17 cellular contexts compared by ENCODE assay signal in the genomic region with DNA sequence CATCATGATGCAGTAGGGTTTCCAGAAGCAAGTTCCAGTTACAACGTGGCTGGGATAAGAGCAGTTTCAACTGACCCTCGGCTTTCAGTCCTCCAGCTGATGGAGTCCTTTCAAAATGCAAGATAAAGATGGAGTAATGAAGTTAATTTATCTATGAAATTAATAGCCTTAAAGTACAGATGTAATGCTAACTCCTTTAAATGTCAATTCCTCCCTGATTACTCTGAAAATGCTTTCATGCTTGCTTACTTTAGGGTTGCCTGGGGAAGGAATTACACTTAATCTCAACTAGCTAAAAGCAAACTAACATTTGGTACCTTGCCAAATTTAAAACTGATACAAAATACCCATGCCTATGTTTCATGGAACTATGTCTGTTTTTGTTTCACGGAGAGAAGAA.
A peak's percentile ranks its signal among the peaks of the same experiment; 100 is the strongest.
DNase-seq lines count a peak whose midpoint lies in the region; ATAC-seq and TF ChIP-seq lines count a peak whose summit lies in the region.
"Had no signal": no experiment of that assay in that cellular context is flagged by ENCODE, and none has a peak within 500 bp of the region (broad histone marks: within the 10 kb centered on the region; RNA-seq: fewer than 3 reads in every experiment).

No MANE protein-coding gene starts in this region.

- TF ChIP-seq POLR2A in heart left ventricle (IDR thresholded peaks at IDR 0.05): no peak

- H3K4me1 ChIP-seq in HEK293 (ENCODE audit: control insufficient read depth, insufficient read depth, low read length): peaks cover 18% of the 10 kb centered on the region
- H3K4me1 ChIP-seq in adipocyte (ENCODE audit: control insufficient read depth, insufficient read depth, low read length): peaks cover 22% of the 10 kb centered on the region
- no peaks in the 10 kb centered on the region for H3K4me1 ChIP-seq in heart left ventricle
- H3K4me1 ChIP-seq in GM23248 (ENCODE audit: insufficient read depth): no peaks in the 10 kb centered on the region

- POLR2A ChIA-PET in HEK293 (lab: Yijun Ruan, JAX): no interaction called here

- TF ChIP-seq CTCF in HEK293 (tag by site-specific recombination; IDR thresholded peaks at IDR 0.05) (no peak), heart left ventricle (IDR thresholded peaks at IDR 0.05) (no peak), progenitor cell of endocrine pancreas (IDR thresholded peaks at IDR 0.05; ENCODE audit: unreplicated experiment) (no peak)

- no peaks in the 10 kb centered on the region for H3K79me2 ChIP-seq in GM23248 (ENCODE audit: insufficient read depth)

- H3K4me3 ChIP-seq in HEK293 (ENCODE audit: low read depth, low read length) (no peak overlapping the region), adipocyte (ENCODE audit: low read length) (no peak overlapping the region), heart left ventricle (no peak overlapping the region), GM23248 (no peak overlapping the region)

- intact Hi-C loops in heart left ventricle (cut with DNase I): no loop called here

- no peaks in the 10 kb centered on the region for H3K9me2 ChIP-seq in GM23248 (ENCODE audit: insufficient read depth)

- H3K36me3 ChIP-seq in HEK293 (ENCODE audit: control insufficient read depth in 2 of 2, insufficient read depth in 1 of 2, low read length in 2 of 2): no peaks in the 10 kb centered on the region
- H3K36me3 ChIP-seq in adipocyte (ENCODE audit: control insufficient read depth, insufficient read depth, low read length, severe bottlenecking): no peaks in the 10 kb centered on the region
- peaks cover 0 to 12% (median 0%) of the 10 kb centered on the region in 9 donors for H3K36me3 ChIP-seq in heart left ventricle
- no peaks in the 10 kb centered on the region for H3K36me3 ChIP-seq in GM23248 (ENCODE audit: low read depth)

- no peaks in the 10 kb centered on the region for H3K9me3 Mint-ChIP-seq in progenitor cell of endocrine pancreas (ENCODE audit: low read depth)

- no peak overlapping the region for H2AFZ ChIP-seq in GM23248

- no peak for ATAC-seq in heart left ventricle
- ATAC-seq: T-helper 17 cell had no signal

- peaks cover 4% of the 10 kb centered on the region for H3K36me3 Mint-ChIP-seq in progenitor cell of endocrine pancreas (ENCODE audit: insufficient read depth)

- H3F3A ChIP-seq in GM23248 (ENCODE audit: insufficient read depth): no peaks in the 10 kb centered on the region

- H3K27me3 ChIP-seq in adipocyte (replicated peaks; ENCODE audit: control insufficient read depth, insufficient read depth, low read length): no peaks in the 10 kb centered on the region
- H3K27me3 ChIP-seq in heart left ventricle: no peaks in the 10 kb centered on the region
- no peaks in the 10 kb centered on the region for H3K27me3 ChIP-seq in GM23248 (replicated peaks; ENCODE audit: insufficient read depth)

- H3K9ac ChIP-seq in adipocyte (ENCODE audit: low read length) (no peak overlapping the region), GM23248 (no peak overlapping the region)

- peak; percentile 5 for DNase-seq in DMS53 treated with DMSO at 0.1 percent for 48 hours (lab: John Stamatoyannopoulos, UW; ENCODE audit: unreplicated experiment)
- peak; percentile 62 for DNase-seq in adipocyte (ENCODE audit: low read depth)
- peak; percentile 10 for DNase-seq in left kidney (ENCODE audit: low read depth, low spot score)
- DNase-seq in heart left ventricle: no peak
- DNase-seq in progenitor cell of endocrine pancreas (ENCODE audit: low spot score, unreplicated experiment): no peak
- DNase-seq in GM23248: no peak
- DNase-seq: ACHN, DMS153, H7, IMR-90, NCI-H2029, NCI-H2171 treated with DMSO at 0.1 percent for 48 hours, NCI-H82, T-helper 17 cell had no signal

- H4K20me1 ChIP-seq in GM23248 (ENCODE audit: insufficient read depth): no peaks in the 10 kb centered on the region

- peaks cover 9% of the 10 kb centered on the region for H3K4me1 Mint-ChIP-seq in progenitor cell of endocrine pancreas (ENCODE audit: low read depth)
- H3K4me1 Mint-ChIP-seq: CD14-positive monocyte, T-helper 17 cell had no signal

- H3K27ac ChIP-seq in HEK293 (ENCODE audit: extremely low read depth, low read depth, low read length) (no peak overlapping the region), heart left ventricle (no peak overlapping the region), GM23248 (no peak overlapping the region)
- H3K27ac ChIP-seq: HL-60 had no signal

- in situ Hi-C loops in GM23248 (cut with MboI): no loop called here

- no peak overlapping the region for H3K27ac Mint-ChIP-seq in progenitor cell of endocrine pancreas
- H3K27ac Mint-ChIP-seq: CD14-positive monocyte, T-helper 17 cell had no signal

- H3K9me3 ChIP-seq in HEK293 (ENCODE audit: control insufficient read depth, insufficient read depth, low read depth, low read length) (no peaks in the 10 kb centered on the region), adipocyte (ENCODE audit: control insufficient read depth, low read length) (no peaks in the 10 kb centered on the region), heart left ventricle (no peaks in the 10 kb centered on the region), GM23248 (ENCODE audit: low read depth) (no peaks in the 10 kb centered on the region)

- CTCF ChIA-PET in HEK293 (lab: Yijun Ruan, JAX): no interaction called here

- H3K4me2 ChIP-seq in GM23248 (ENCODE audit: unreplicated experiment): no peak overlapping the region

- no peak overlapping the region for H3K4me3 Mint-ChIP-seq in progenitor cell of endocrine pancreas (ENCODE audit: low read depth)
- H3K4me3 Mint-ChIP-seq: CD14-positive monocyte, T-helper 17 cell had no signal

- 63 to 73% (median 65%) methylated on average over 3 of the region's 3 CpGs for WGBS in heart left ventricle, 4 donors
- WGBS in GM23248 (ENCODE audit: low coverage in 1 of 2, low lambda C conversion rate in 2 of 2, missing lambda C conversion rate in 2 of 2), 2 experiments: 73 to 79% methylated on average over 3 of the region's 3 CpGs

- H3K27me3 Mint-ChIP-seq in progenitor cell of endocrine pancreas: no peaks in the 10 kb centered on the region
- H3K27me3 Mint-ChIP-seq: T-helper 17 cell had no signal

TF ChIP-seq in HEK293, 187 proteins besides CTCF, POLR2A, EP300 and RAD21 (continues in another document):
- TF ChIP-seq, protein P1, sequence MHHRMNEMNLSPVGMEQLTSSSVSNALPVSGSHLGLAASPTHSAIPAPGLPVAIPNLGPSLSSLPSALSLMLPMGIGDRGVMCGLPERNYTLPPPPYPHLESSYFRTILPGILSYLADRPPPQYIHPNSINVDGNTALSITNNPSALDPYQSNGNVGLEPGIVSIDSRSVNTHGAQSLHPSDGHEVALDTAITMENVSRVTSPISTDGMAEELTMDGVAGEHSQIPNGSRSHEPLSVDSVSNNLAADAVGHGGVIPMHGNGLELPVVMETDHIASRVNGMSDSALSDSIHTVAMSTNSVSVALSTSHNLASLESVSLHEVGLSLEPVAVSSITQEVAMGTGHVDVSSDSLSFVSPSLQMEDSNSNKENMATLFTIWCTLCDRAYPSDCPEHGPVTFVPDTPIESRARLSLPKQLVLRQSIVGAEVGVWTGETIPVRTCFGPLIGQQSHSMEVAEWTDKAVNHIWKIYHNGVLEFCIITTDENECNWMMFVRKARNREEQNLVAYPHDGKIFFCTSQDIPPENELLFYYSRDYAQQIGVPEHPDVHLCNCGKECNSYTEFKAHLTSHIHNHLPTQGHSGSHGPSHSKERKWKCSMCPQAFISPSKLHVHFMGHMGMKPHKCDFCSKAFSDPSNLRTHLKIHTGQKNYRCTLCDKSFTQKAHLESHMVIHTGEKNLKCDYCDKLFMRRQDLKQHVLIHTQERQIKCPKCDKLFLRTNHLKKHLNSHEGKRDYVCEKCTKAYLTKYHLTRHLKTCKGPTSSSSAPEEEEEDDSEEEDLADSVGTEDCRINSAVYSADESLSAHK (tag by site-specific recombination; IDR thresholded peaks at IDR 0.05): peak; percentile 92
- no peak for TF ChIP-seq ZNF391 (tag by site-specific recombination; IDR thresholded peaks at IDR 0.05; ENCODE audit: borderline replicate concordance, low read depth)
- peak; percentile 84 for TF ChIP-seq FEZF1 (tag by site-specific recombination; IDR thresholded peaks at IDR 0.05)
- TF ChIP-seq, protein P2, sequence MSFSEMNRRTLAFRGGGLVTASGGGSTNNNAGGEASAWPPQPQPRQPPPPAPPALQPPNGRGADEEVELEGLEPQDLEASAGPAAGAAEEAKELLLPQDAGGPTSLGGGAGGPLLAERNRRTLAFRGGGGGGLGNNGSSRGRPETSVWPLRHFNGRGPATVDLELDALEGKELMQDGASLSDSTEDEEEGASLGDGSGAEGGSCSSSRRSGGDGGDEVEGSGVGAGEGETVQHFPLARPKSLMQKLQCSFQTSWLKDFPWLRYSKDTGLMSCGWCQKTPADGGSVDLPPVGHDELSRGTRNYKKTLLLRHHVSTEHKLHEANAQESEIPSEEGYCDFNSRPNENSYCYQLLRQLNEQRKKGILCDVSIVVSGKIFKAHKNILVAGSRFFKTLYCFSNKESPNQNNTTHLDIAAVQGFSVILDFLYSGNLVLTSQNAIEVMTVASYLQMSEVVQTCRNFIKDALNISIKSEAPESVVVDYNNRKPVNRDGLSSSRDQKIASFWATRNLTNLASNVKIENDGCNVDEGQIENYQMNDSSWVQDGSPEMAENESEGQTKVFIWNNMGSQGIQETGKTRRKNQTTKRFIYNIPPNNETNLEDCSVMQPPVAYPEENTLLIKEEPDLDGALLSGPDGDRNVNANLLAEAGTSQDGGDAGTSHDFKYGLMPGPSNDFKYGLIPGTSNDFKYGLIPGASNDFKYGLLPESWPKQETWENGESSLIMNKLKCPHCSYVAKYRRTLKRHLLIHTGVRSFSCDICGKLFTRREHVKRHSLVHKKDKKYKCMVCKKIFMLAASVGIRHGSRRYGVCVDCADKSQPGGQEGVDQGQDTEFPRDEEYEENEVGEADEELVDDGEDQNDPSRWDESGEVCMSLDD (tag by site-specific recombination; IDR thresholded peaks at IDR 0.05): no peak
- no peak for TF ChIP-seq ZBTB17 (tag by site-specific recombination; IDR thresholded peaks at IDR 0.05)
- TF ChIP-seq IKZF3 (tag by site-specific recombination; IDR thresholded peaks at IDR 0.05): no peak
- no peak for TF ChIP-seq ZFP3 (tag by site-specific recombination; IDR thresholded peaks at IDR 0.05; ENCODE audit: low read depth)
- TF ChIP-seq ZSCAN16 (tag by site-specific recombination; IDR thresholded peaks at IDR 0.05): no peak
- no peak for TF ChIP-seq OSR2 (tag by site-specific recombination; IDR thresholded peaks at IDR 0.05)
- no peak for TF ChIP-seq ZNF48 (tag by site-specific recombination; IDR thresholded peaks at IDR 0.05)
- no peak for TF ChIP-seq ZNF510 (tag by site-specific recombination; IDR thresholded peaks at IDR 0.05; ENCODE audit: insufficient replicate concordance)

Comparison
In these comparisons a context has a peak if more than half of its experiments do, and no peak if none do; other contexts are left out.
1. DNase-seq: peak in DMS53 treated with DMSO at 0.1 percent for 48 hours (single experiment), adipocyte (single experiment) and left kidney (single experiment); none in heart left ventricle (0 of 5), progenitor cell of endocrine pancreas (single experiment) and GM23248 (single experiment).